1 cellular context compared by ENCODE assay signal in genomic region chr14:69675246-69675583, GRCh38.
TF ChIP-seq lines count a peak whose summit lies in the region.

No MANE protein-coding gene starts in this region.

TF ChIP-seq in GM23338, 12 proteins besides CTCF, POLR2A, EP300 and RAD21 (continued from another document):
- TF ChIP-seq ETS1 (IDR thresholded peaks at IDR 0.05) (no peak), STAT1 (IDR thresholded peaks at IDR 0.05; ENCODE audit: unreplicated experiment) (no peak), REST (IDR thresholded peaks at IDR 0.05; ENCODE audit: unreplicated experiment) (no peak), EZH2phosphoT487 (IDR thresholded peaks at IDR 0.05; ENCODE audit: unreplicated experiment) (no peak), ZNF331 (CRISPR knock-in tag; IDR thresholded peaks at IDR 0.05; ENCODE audit: low read depth) (no peak), NANOG (IDR thresholded peaks at IDR 0.05; ENCODE audit: borderline replicate concordance) (no peak), ZNF114 (CRISPR knock-in tag; IDR thresholded peaks at IDR 0.05) (no peak)
